ENCODE assay signal across 9 cellular contexts in the genomic region with DNA sequence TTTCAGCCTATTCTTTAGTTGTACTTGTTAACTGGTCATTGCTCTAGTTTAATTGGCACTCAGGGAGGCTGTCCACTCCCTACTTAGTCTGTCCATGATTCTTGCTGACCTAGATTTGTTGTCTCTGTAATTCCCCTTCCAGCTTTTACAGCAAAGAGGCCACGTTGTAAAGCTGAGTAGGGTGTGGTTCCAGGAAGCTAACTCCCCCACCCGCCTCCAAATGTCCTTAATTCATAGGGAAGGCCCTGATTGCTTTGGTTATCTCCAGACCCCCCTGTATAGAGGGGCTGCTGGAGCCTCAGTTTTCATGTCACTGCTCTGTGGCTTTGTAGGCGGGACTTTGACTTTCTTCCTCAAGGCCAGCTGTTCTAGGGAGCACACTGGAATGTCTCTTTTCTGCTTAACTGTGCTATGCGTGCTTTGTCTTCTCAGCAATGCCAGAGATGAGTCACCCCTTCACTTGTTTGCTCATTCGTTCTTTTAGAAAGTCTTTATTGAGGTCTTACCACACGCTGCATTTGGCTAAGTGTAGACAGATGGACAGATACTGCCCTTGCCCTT.
DNase-seq lines count a peak whose midpoint lies in the region; ATAC-seq, FAIRE-seq and TF ChIP-seq lines count a peak whose summit lies in the region.
"Had no signal": no experiment of that assay in that cellular context is flagged by ENCODE, and none has a peak within 500 bp of the region (broad histone marks: within the 10 kb centered on the region; RNA-seq: fewer than 3 reads in every experiment).

No MANE protein-coding gene starts in this region.

- no peak for TF ChIP-seq RAD21 in HepG2 (CRISPR knock-in tag; IDR thresholded peaks at IDR 0.05)

- ATAC-seq in HG03469 (IDR thresholded peaks at IDR 0.05; ENCODE audit: unreplicated experiment) (peak; percentile 74), body of pancreas (peak; percentile 45), HepG2 (peak; percentile 93), GM21390 (IDR thresholded peaks at IDR 0.05; ENCODE audit: unreplicated experiment) (no peak), GM21515 (IDR thresholded peaks at IDR 0.05; ENCODE audit: unreplicated experiment) (no peak)

- H3K9ac ChIP-seq in HepG2 (ENCODE audit: insufficient read depth, low read depth, low read length), result no peak overlapping the region

- H3K4me1 ChIP-seq in body of pancreas (no peaks in the 10 kb centered on the region), HepG2 (ENCODE audit: insufficient read depth, low read length) (peaks cover 11% of the 10 kb centered on the region)

- H2AFZ ChIP-seq in HepG2 (ENCODE audit: low read length), result no peak overlapping the region

- H3K27ac ChIP-seq in AG04450 (ENCODE audit: low read depth, low read length) (peak overlapping the region; percentile 40), body of pancreas (no peak overlapping the region), HepG2 (ENCODE audit: extremely low read length, insufficient read depth, low read length) (no peak overlapping the region)

- CTCF ChIA-PET in AG04450 (lab: Charles Lee) (no interaction called here), HepG2 (lab: Yijun Ruan, JAX; ENCODE audit: low intra/inter-chr PET ratio, low total read pairs) (no interaction called here)

- DNase-seq in AG04450 (ENCODE audit: low read depth, low spot score), result peak; percentile 72
- DNase-seq in body of pancreas, result peak in 1 of 4 donors; percentile 30
- peak; percentile 93 for DNase-seq in HepG2 (ENCODE audit: low spot score)
- DNase-seq in NCI-H2227 treated with DMSO at 0.1 percent for 48 hours (lab: John Stamatoyannopoulos, UW), result no peak
- no peak for DNase-seq in DMS79 treated with DMSO at 0.1 percent for 48 hours (lab: John Stamatoyannopoulos, UW)
- DNase-seq: kidney had no signal

- peak overlapping the region; percentile 10; the same call in 1 of the 2 replicates for H3K4me2 ChIP-seq in HepG2 (ENCODE audit: low read depth, low read length)

- peak in 1 of 2 experiments; percentile 71; a peak in 2 of 4 replicates for TF ChIP-seq EP300 in HepG2 (IDR thresholded peaks at IDR 0.05; ENCODE audit: low read depth in 2 of 2, low read length in 2 of 2)
- peak; percentile 18; the same call in 1 of the 2 replicates for TF ChIP-seq EP300 in HepG2 (CRISPR knock-in tag; IDR thresholded peaks at IDR 0.05; ENCODE audit: borderline replicate concordance)

- no peak overlapping the region for H3K4me3 ChIP-seq in AG04450 (ENCODE audit: low read depth, low read length)
- H3K4me3 ChIP-seq in body of pancreas, result no peak overlapping the region
- H3K4me3 ChIP-seq in HepG2 (replicated peaks in 1 of 3; ENCODE audit: insufficient read depth in 1 of 3, low read depth in 2 of 3, low read length in 3 of 3), result no peak overlapping the region

- H3K9me3 ChIP-seq in AG04450 (ENCODE audit: control insufficient read depth, insufficient read depth, low read length) (no peaks in the 10 kb centered on the region), body of pancreas (no peaks in the 10 kb centered on the region), HepG2 (ENCODE audit: low read length) (no peaks in the 10 kb centered on the region)

- no peaks in the 10 kb centered on the region for H4K20me1 ChIP-seq in HepG2 (ENCODE audit: insufficient read depth, low read length)

- TF ChIP-seq CTCF in AG04450 (IDR thresholded peaks at IDR 0.05; ENCODE audit: low read depth, low read length) (no peak), body of pancreas (IDR thresholded peaks at IDR 0.05) (no peak), HepG2 (CRISPR knock-in tag; IDR thresholded peaks at IDR 0.05) (no peak)

- POLR2A ChIA-PET in AG04450 (lab: Yijun Ruan, JAX), result interaction anchor here (0.7 to 1.9 kb wide), 2 partner anchors 14 to 76 kb away, joined by 3 to 6 read pairs; no protein-coding TSS in a partner anchor
- POLR2A ChIA-PET in HepG2 (lab: Yijun Ruan, JAX), result no interaction called here

- no peaks in the 10 kb centered on the region for H3K36me3 ChIP-seq in body of pancreas (replicated peaks in 1 of 2; ENCODE audit: insufficient read depth in 1 of 2, low read depth in 2 of 2)
- no peaks in the 10 kb centered on the region for H3K36me3 ChIP-seq in HepG2 (replicated peaks in 1 of 2; ENCODE audit: control insufficient read depth in 1 of 2, insufficient read depth in 2 of 2, low read length in 2 of 2)

- H3K27me3 ChIP-seq in AG04450 (ENCODE audit: control insufficient read depth, insufficient read depth, low read length), result no peaks in the 10 kb centered on the region
- no peaks in the 10 kb centered on the region for H3K27me3 ChIP-seq in body of pancreas
- 0 out of 5 replicates have a peak, but pooled peaks cover 0 to 7% of the 10 kb centered on the region in 2 experiments for H3K27me3 ChIP-seq in HepG2 (ENCODE audit: control insufficient read depth in 1 of 2, insufficient read depth in 2 of 2, low read length in 2 of 2)

- WGBS in body of pancreas, 2 donors, result 65 to 73% methylated on average over 6 of the region's 6 CpGs
- WGBS in HepG2 (ENCODE audit: low lambda C conversion rate), result 9% methylated on average over 6 of the region's 6 CpGs

- no peaks in the 10 kb centered on the region for H3K79me2 ChIP-seq in HepG2 (ENCODE audit: insufficient read depth, low read length)

- TF ChIP-seq POLR2A in body of pancreas (IDR thresholded peaks at IDR 0.05) (no peak), HepG2 (IDR thresholded peaks at IDR 0.05; ENCODE audit: insufficient read depth in 1 of 2, low read depth in 2 of 2, low read length in 2 of 2) (no peak)

- in situ Hi-C loops in HepG2 (cut with HindIII; ENCODE audit: extremely low pct_ligation_motif_present, low pct_unique_long_range_greater_than_20kb), result no loop called here

- intact Hi-C loops in body of pancreas (cut with DNase I) (no loop called here), HepG2 (cut with micrococcal nuclease; ENCODE audit: unreplicated experiment) (no loop called here)

- peak; percentile 96 for FAIRE-seq in HepG2 (lab: Jason Lieb, UNC)

- no TSS peak for BruUV-seq in HepG2 (replicated peaks; lab: Mats Ljungman, UMichigan)

TF ChIP-seq in HepG2, 621 proteins besides CTCF, POLR2A, EP300 and RAD21 (continues in another document):
- TF ChIP-seq, protein P1, sequence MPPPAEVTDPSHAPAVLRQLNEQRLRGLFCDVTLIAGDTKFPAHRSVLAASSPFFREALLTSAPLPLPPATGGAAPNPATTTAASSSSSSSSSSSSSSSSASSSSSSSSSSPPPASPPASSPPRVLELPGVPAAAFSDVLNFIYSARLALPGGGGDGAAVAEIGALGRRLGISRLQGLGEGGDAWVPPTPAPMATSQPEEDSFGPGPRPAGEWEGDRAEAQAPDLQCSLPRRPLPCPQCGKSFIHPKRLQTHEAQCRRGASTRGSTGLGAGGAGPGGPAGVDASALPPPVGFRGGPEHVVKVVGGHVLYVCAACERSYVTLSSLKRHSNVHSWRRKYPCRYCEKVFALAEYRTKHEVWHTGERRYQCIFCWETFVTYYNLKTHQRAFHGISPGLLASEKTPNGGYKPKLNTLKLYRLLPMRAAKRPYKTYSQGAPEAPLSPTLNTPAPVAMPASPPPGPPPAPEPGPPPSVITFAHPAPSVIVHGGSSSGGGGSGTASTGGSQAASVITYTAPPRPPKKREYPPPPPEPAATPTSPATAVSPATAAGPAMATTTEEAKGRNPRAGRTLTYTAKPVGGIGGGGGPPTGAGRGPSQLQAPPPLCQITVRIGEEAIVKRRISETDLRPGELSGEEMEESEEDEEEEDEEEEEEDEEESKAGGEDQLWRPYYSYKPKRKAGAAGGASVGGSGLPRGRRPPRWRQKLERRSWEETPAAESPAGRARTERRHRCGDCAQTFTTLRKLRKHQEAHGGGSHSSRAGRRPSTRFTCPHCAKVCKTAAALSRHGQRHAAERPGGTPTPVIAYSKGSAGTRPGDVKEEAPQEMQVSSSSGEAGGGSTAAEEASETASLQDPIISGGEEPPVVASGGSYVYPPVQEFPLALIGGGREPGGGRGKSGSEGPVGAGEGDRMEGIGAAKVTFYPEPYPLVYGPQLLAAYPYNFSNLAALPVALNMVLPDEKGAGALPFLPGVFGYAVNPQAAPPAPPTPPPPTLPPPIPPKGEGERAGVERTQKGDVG (CRISPR knock-in tag; IDR thresholded peaks at IDR 0.05; ENCODE audit: borderline replicate concordance), result no peak
- TF ChIP-seq RORA (CRISPR knock-in tag; IDR thresholded peaks at IDR 0.05) (no peak), ZNF329 (CRISPR knock-in tag; IDR thresholded peaks at IDR 0.05; ENCODE audit: low read depth) (no peak), ZNF264 (CRISPR knock-in tag; IDR thresholded peaks at IDR 0.05) (no peak), SOX6 (IDR thresholded peaks at IDR 0.05) (no peak), SOX6 (CRISPR knock-in tag; IDR thresholded peaks at IDR 0.05) (peak; percentile 67), NFE2L1 (CRISPR knock-in tag; IDR thresholded peaks at IDR 0.05; ENCODE audit: borderline replicate concordance) (no peak), HNRNPK (IDR thresholded peaks at IDR 0.05; ENCODE audit: low read depth, low read length, poor library complexity, severe bottlenecking) (no peak), FOXC1 (CRISPR knock-in tag; IDR thresholded peaks at IDR 0.05; ENCODE audit: borderline replicate concordance) (no peak)
- TF ChIP-seq, protein P2, sequence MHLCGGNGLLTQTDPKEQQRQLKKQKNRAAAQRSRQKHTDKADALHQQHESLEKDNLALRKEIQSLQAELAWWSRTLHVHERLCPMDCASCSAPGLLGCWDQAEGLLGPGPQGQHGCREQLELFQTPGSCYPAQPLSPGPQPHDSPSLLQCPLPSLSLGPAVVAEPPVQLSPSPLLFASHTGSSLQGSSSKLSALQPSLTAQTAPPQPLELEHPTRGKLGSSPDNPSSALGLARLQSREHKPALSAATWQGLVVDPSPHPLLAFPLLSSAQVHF (CRISPR knock-in tag; IDR thresholded peaks at IDR 0.05), result no peak
- TF ChIP-seq, protein P3, sequence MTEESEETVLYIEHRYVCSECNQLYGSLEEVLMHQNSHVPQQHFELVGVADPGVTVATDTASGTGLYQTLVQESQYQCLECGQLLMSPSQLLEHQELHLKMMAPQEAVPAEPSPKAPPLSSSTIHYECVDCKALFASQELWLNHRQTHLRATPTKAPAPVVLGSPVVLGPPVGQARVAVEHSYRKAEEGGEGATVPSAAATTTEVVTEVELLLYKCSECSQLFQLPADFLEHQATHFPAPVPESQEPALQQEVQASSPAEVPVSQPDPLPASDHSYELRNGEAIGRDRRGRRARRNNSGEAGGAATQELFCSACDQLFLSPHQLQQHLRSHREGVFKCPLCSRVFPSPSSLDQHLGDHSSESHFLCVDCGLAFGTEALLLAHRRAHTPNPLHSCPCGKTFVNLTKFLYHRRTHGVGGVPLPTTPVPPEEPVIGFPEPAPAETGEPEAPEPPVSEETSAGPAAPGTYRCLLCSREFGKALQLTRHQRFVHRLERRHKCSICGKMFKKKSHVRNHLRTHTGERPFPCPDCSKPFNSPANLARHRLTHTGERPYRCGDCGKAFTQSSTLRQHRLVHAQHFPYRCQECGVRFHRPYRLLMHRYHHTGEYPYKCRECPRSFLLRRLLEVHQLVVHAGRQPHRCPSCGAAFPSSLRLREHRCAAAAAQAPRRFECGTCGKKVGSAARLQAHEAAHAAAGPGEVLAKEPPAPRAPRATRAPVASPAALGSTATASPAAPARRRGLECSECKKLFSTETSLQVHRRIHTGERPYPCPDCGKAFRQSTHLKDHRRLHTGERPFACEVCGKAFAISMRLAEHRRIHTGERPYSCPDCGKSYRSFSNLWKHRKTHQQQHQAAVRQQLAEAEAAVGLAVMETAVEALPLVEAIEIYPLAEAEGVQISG (CRISPR knock-in tag; IDR thresholded peaks at IDR 0.05), result no peak

Comparison
In these comparisons a context has a peak if more than half of its experiments do, and no peak if none do; other contexts are left out.
1. DNase-seq: peak in AG04450 (single experiment) and HepG2 (single experiment); none in NCI-H2227 treated with DMSO at 0.1 percent for 48 hours (single experiment) and DMS79 treated with DMSO at 0.1 percent for 48 hours (single experiment).
2. ATAC-seq: peak in HG03469 (single experiment), body of pancreas (single experiment) and HepG2 (single experiment); none in GM21390 (single experiment) and GM21515 (single experiment).